Comparison of ENCODE assay signal across 8 cellular contexts in genomic region chr1:155320252-155320651, GRCh38. TPM values are rescaled to one million over a fixed set of nuclear protein-coding genes. Genes with fewer than 3 reads are reported as not detected.
DNase-seq lines count a peak whose midpoint lies in the region; ATAC-seq and TF ChIP-seq lines count a peak whose summit lies in the region.

No MANE protein-coding gene starts in this region.

- ATAC-seq in lower lobe of right lung (no peak), HG02852 (IDR thresholded peaks at IDR 0.05; ENCODE audit: unreplicated experiment) (no peak), GM18909 (IDR thresholded peaks at IDR 0.05; ENCODE audit: poor library complexity, unreplicated experiment) (no peak)

- H3K4me1 ChIP-seq in lower lobe of right lung (peaks cover 33% of the 10 kb centered on the region), testis (peaks cover 14% of the 10 kb centered on the region)

- H3K27ac ChIP-seq in lower lobe of right lung (peak overlapping the region; percentile 44), testis (peak overlapping the region in 1 of 2 donors; percentile 90)

- no peak for DNase-seq in activated T-cell treated with anti-CD3 and anti-CD28 coated beads, Interleukin-2, amount 50 U/mL, for 24 hours
- no peak for DNase-seq in activated T-cell treated with anti-CD3 and anti-CD28 coated beads, Interleukin-2, amount 50 U/mL, for 1 hour
- DNase-seq in lower lobe of right lung (no peak), testis (no peak), SIG-M5 (lab: John Stamatoyannopoulos, UW) (no peak)

- peak overlapping the region; percentile 70 for H3K27ac Mint-ChIP-seq in activated T-cell treated with anti-CD3 and anti-CD28 coated beads, Interleukin-2, amount 50 U/mL, for 24 hours
- H3K27ac Mint-ChIP-seq in brain, result peak overlapping the region; percentile 75 to 98 (median 91)

- peak overlapping the region; percentile 95 for H3K4me3 ChIP-seq in lower lobe of right lung
- H3K4me3 ChIP-seq in testis, result peak overlapping the region; percentile 56 to 60

- TF ChIP-seq CTCF in brain (conservative IDR thresholded peaks at IDR 0.05) (no peak), lower lobe of right lung (IDR thresholded peaks at IDR 0.05) (no peak), testis (IDR thresholded peaks at IDR 0.05) (no peak)

- H3K36me3 ChIP-seq in lower lobe of right lung (peaks cover 48% of the 10 kb centered on the region), testis (ENCODE audit: low read depth, missing control alignments) (no peaks in the 10 kb centered on the region)

- H3K36me3 Mint-ChIP-seq in activated T-cell treated with anti-CD3 and anti-CD28 coated beads, Interleukin-2, amount 50 U/mL, for 24 hours (ENCODE audit: low read depth), result peaks cover 65% of the 10 kb centered on the region
- peaks cover 18% of the 10 kb centered on the region for H3K36me3 Mint-ChIP-seq in brain

- peak overlapping the region; percentile 82 for H3K4me3 Mint-ChIP-seq in activated T-cell treated with anti-CD3 and anti-CD28 coated beads, Interleukin-2, amount 50 U/mL, for 24 hours
- peak overlapping the region; percentile 90 to 97 (median 93) for H3K4me3 Mint-ChIP-seq in brain

- no peaks in the 10 kb centered on the region for H3K9me3 ChIP-seq in lower lobe of right lung
- no peaks in the 10 kb centered on the region for H3K9me3 ChIP-seq in testis

- WGBS in testis, 2 donors, result 33 to 35% methylated on average over 11 of the region's 11 CpGs

- H3K27me3 Mint-ChIP-seq in activated T-cell treated with anti-CD3 and anti-CD28 coated beads, Interleukin-2, amount 50 U/mL, for 24 hours, result no peaks in the 10 kb centered on the region
- H3K27me3 Mint-ChIP-seq in brain, result peaks cover 8% of the 10 kb centered on the region

- H3K27me3 ChIP-seq in lower lobe of right lung (ENCODE audit: low read depth), result no peaks in the 10 kb centered on the region
- no peaks in the 10 kb centered on the region for H3K27me3 ChIP-seq in testis

- peaks cover 31% of the 10 kb centered on the region for H3K4me1 Mint-ChIP-seq in activated T-cell treated with anti-CD3 and anti-CD28 coated beads, Interleukin-2, amount 50 U/mL, for 24 hours (ENCODE audit: low read depth)
- H3K4me1 Mint-ChIP-seq in brain, result peaks cover 40% of the 10 kb centered on the region

- intact Hi-C loops in lower lobe of right lung (cut with DNase I), result no loop called here
- intact Hi-C loops in testis (cut with DNase I; ENCODE audit: low total_unique reads), result loop anchor here (10.0 kb wide), 2 partner anchors 65 to 275 kb away; partner anchors contain the start of gene ENTREP3

- no peaks in the 10 kb centered on the region for H3K9me3 Mint-ChIP-seq in activated T-cell treated with anti-CD3 and anti-CD28 coated beads, Interleukin-2, amount 50 U/mL, for 24 hours
- H3K9me3 Mint-ChIP-seq in brain, result no peaks in the 10 kb centered on the region

- no peak for TF ChIP-seq POLR2A in testis (IDR thresholded peaks at IDR 0.05)

RNA-seq across cellular contexts. Expression of gene RUSC1, which starts 0.4 kb away (rescaled TPM):
- 80.5 TPM for polyA plus RNA-seq in brain (ENCODE audit: insufficient read depth, low read depth, low replicate concordance)
- total RNA-seq in lower lobe of right lung, result 27.6 TPM
- total RNA-seq in testis, result 10 to 100 TPM; 13.9 to 14.9 TPM
- 10.8 TPM for polyA plus RNA-seq in testis (ENCODE audit: insufficient read depth, low read depth, low replicate concordance)

RNA-seq across cellular contexts. Expression of gene FDPS, which starts 11.6 kb away (rescaled TPM):
- polyA plus RNA-seq in brain (ENCODE audit: insufficient read depth, low read depth, low replicate concordance), result 292 TPM
- total RNA-seq in lower lobe of right lung, result 184 TPM
- total RNA-seq in testis, result 10 to 100 TPM; 51.6 to 81.6 TPM
- polyA plus RNA-seq in testis (ENCODE audit: insufficient read depth, low read depth, low replicate concordance), result 127 TPM

RNA-seq across cellular contexts. Expression of gene PKLR, which starts 19.0 kb away (rescaled TPM):
- polyA plus RNA-seq in brain (ENCODE audit: insufficient read depth, low read depth, low replicate concordance) (0.17 TPM), testis (ENCODE audit: insufficient read depth, low read depth, low replicate concordance) (2.0 TPM)
- total RNA-seq in lower lobe of right lung (not detected), testis (under 1 TPM; 0.25 to 0.87 TPM)

RNA-seq across cellular contexts. Expression of gene HCN3, which starts 43.0 kb away (rescaled TPM):
- polyA plus RNA-seq in brain (ENCODE audit: insufficient read depth, low read depth, low replicate concordance) (22.3 TPM), testis (ENCODE audit: insufficient read depth, low read depth, low replicate concordance) (2.2 TPM)
- total RNA-seq in lower lobe of right lung (4.2 TPM), testis (1 to 10 TPM; 3.5 to 3.8 TPM)

RNA-seq across cellular contexts. Expression of gene CLK2, which starts 46.9 kb away (rescaled TPM):
- 29.7 TPM for polyA plus RNA-seq in brain (ENCODE audit: insufficient read depth, low read depth, low replicate concordance)
- total RNA-seq in lower lobe of right lung, result 51.1 TPM
- 10 to 100 TPM; 52.8 to 54.1 TPM for total RNA-seq in testis
- 37.0 TPM for polyA plus RNA-seq in testis (ENCODE audit: insufficient read depth, low read depth, low replicate concordance)
